Comparison of ENCODE assay signal across 15 cellular contexts in genomic region chr4:52550186-52550585, GRCh38.
A peak's percentile ranks its signal among the peaks of the same experiment; 100 is the strongest.
DNase-seq lines count a peak whose midpoint lies in the region; ATAC-seq and TF ChIP-seq lines count a peak whose summit lies in the region.
"Had no signal": no experiment of that assay in that cellular context is flagged by ENCODE, and none has a peak within 500 bp of the region (broad histone marks: within the 10 kb centered on the region; RNA-seq: fewer than 3 reads in every experiment).

No MANE protein-coding gene starts in this region.

- no peak overlapping the region for H3K18ac ChIP-seq in mesendoderm (ENCODE audit: low read length)

- peak; percentile 79 for ATAC-seq in esophagus mucosa
- no peak for ATAC-seq in GM18520 (IDR thresholded peaks at IDR 0.05; ENCODE audit: unreplicated experiment)
- no peak for ATAC-seq in GM18870 (IDR thresholded peaks at IDR 0.05; ENCODE audit: unreplicated experiment)

- WGBS in mesendoderm (ENCODE audit: extremely low coverage, insufficient coverage, low lambda C conversion rate), result no CpG with 5 or more reads among the region's 3 CpGs

- H3K9me3 ChIP-seq in HAP-1, result no peaks in the 10 kb centered on the region

- H3K9ac ChIP-seq in mesendoderm (ENCODE audit: low read length), result no peak overlapping the region

- H3K4me2 ChIP-seq in mesendoderm (ENCODE audit: low read length), result no peak overlapping the region

- POLR2A ChIA-PET in RWPE1 (lab: Yijun Ruan, JAX; ENCODE audit: low non-redundant PET), result no interaction called here

- H3K36me3 ChIP-seq in HAP-1 (replicated peaks) (no peaks in the 10 kb centered on the region), mesendoderm (ENCODE audit: control insufficient read depth, insufficient read depth, low read length) (no peaks in the 10 kb centered on the region)

- no peak for TF ChIP-seq CTCF in RWPE1 (conservative IDR thresholded peaks at IDR 0.05; ENCODE audit: low read depth)

- no peak overlapping the region for H4K5ac ChIP-seq in mesendoderm (ENCODE audit: low read length)

- no peak overlapping the region for H3K56ac ChIP-seq in mesendoderm (ENCODE audit: low read length)

- H3K79me1 ChIP-seq in mesendoderm (ENCODE audit: low read length), result no peaks in the 10 kb centered on the region

- in situ Hi-C loops in HAP-1 (cut with MboI; ENCODE audit: low sequenced_read_pairs), result no loop called here

- no peak overlapping the region for H2BK120ac ChIP-seq in mesendoderm (ENCODE audit: low read depth, low read length)

- H3K4me1 ChIP-seq in HAP-1, result peaks cover 29% of the 10 kb centered on the region
- no peaks in the 10 kb centered on the region for H3K4me1 ChIP-seq in mesendoderm (ENCODE audit: control insufficient read depth, low read depth, low read length)

- H3K27ac ChIP-seq in RWPE1, result no peak overlapping the region
- no peak overlapping the region for H3K27ac ChIP-seq in mesendoderm (ENCODE audit: low read depth, low read length)

- no peak overlapping the region for H3K4me3 ChIP-seq in HAP-1
- H3K4me3 ChIP-seq in mesendoderm (ENCODE audit: low read length), result no peak overlapping the region

- CTCF ChIA-PET in RWPE1 (lab: Yijun Ruan, JAX), result no interaction called here

- no peak overlapping the region for H2AK5ac ChIP-seq in mesendoderm (ENCODE audit: low read length)

- H3K23ac ChIP-seq in mesendoderm (ENCODE audit: low read length), result no peak overlapping the region

- H3K27me3 ChIP-seq in HAP-1 (ENCODE audit: low read depth) (no peaks in the 10 kb centered on the region), mesendoderm (ENCODE audit: insufficient read depth, low read length, poor library complexity) (no peaks in the 10 kb centered on the region)

- H3K4ac ChIP-seq in mesendoderm (ENCODE audit: low read depth, low read length), result no peak overlapping the region

- no peak overlapping the region for H4K8ac ChIP-seq in mesendoderm (ENCODE audit: low read depth, low read length)

- H3K79me2 ChIP-seq in mesendoderm (ENCODE audit: control insufficient read depth, insufficient read depth, low read length), result no peaks in the 10 kb centered on the region

- DNase-seq in HAP-1 (ENCODE audit: low spot score in 2 of 2), result peak; percentile 52 to 69
- peak; percentile 65 for DNase-seq in RWPE1 (ENCODE audit: low spot score)
- peak; percentile 44 for DNase-seq in mesendoderm
- no peak for DNase-seq in NCI-H446 (lab: John Stamatoyannopoulos, UW)
- DNase-seq in DMS153 treated with DMSO at 0.1 percent for 48 hours (lab: John Stamatoyannopoulos, UW; ENCODE audit: unreplicated experiment), result no peak
- DNase-seq: CD8-positive, alpha-beta memory T cell; EL; H9; NCI-H1417 treated with DMSO at 0.1 percent for 48 hours; NCI-H2029 treated with DMSO at 0.1 percent for 48 hours; NCI-H524 treated with DMSO at 0.1 percent for 48 hours; RPMI8226 had no signal

- no peak overlapping the region for H2BK15ac ChIP-seq in mesendoderm (replicated peaks; ENCODE audit: low read depth)

- H2BK5ac ChIP-seq in mesendoderm (ENCODE audit: low read length), result no peak overlapping the region

Comparison
In these comparisons a context has a peak if more than half of its experiments do, and no peak if none do; other contexts are left out.
1. DNase-seq: peak in HAP-1 (2 of 2), RWPE1 (single experiment) and mesendoderm (single experiment); none in NCI-H446 (0 of 2) and DMS153 treated with DMSO at 0.1 percent for 48 hours (single experiment).